Comparison of ENCODE assay signal across 15 cellular contexts in the genomic region with DNA sequence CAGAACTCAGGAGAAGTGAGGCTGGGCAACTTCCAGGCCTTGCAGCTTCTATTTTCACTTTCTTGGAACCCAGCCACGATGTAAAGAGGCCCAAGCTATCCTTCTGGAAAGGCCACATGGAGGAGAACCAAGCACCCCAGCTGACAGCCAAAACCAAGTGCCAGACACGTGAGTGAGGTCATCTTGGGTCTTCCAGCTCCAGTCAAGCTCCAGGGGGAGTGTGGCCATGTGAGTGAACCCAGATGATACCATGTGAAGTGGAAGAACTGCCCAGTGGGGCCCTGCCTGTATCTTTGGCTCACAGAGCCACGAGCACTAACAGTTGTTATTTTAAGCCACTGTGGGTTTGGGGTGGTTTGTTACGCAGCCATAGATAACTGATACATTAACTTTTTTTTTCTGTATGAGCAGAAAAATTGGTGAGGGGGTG.
DNase-seq lines count a peak whose midpoint lies in the region; ATAC-seq, FAIRE-seq and TF ChIP-seq lines count a peak whose summit lies in the region.
"Had no signal": no experiment of that assay in that cellular context is flagged by ENCODE, and none has a peak within 500 bp of the region (broad histone marks: within the 10 kb centered on the region; RNA-seq: fewer than 3 reads in every experiment).

No MANE protein-coding gene starts in this region.

- H2BK20ac ChIP-seq in H1 (ENCODE audit: low read length): no peak overlapping the region; the same call in 1 of the 2 replicates

- H3K36me3 ChIP-seq in H1 (ENCODE audit: control insufficient read depth in 2 of 4, insufficient read depth in 4 of 4, low read length in 3 of 4) (no peaks in the 10 kb centered on the region), mesendoderm (ENCODE audit: control insufficient read depth, insufficient read depth, low read length) (no peaks in the 10 kb centered on the region), lower lobe of right lung (no peaks in the 10 kb centered on the region)
- H3K36me3 ChIP-seq: SJSA1, stomach had no signal

- H2AFZ ChIP-seq in H1 (ENCODE audit: low read length): no peak overlapping the region

- H3K4me3 ChIP-seq in AG10803 (ENCODE audit: low read length) (no peak overlapping the region), H1 (ENCODE audit: extremely low read depth in 1 of 4, insufficient read depth in 2 of 4, low read depth in 3 of 4, low read length in 4 of 4) (no peak overlapping the region), mesendoderm (ENCODE audit: low read length) (no peak overlapping the region), lower lobe of right lung (no peak overlapping the region)
- H3K4me3 ChIP-seq: SJSA1, stomach had no signal

- H3K79me1 ChIP-seq in H1 (ENCODE audit: low read depth, low read length) (no peaks in the 10 kb centered on the region), mesendoderm (ENCODE audit: low read length) (no peaks in the 10 kb centered on the region)

- H3K23ac ChIP-seq in H1 (ENCODE audit: insufficient read length) (no peak overlapping the region), mesendoderm (ENCODE audit: low read length) (no peak overlapping the region)

- FAIRE-seq in H1 (lab: Jason Lieb, UNC): no peak
- FAIRE-seq: kidney had no signal

- H2BK5ac ChIP-seq in H1 (ENCODE audit: low read depth, low read length) (no peak overlapping the region), mesendoderm (ENCODE audit: low read length) (peak overlapping the region; percentile 5)

- H4K91ac ChIP-seq in H1 (replicated peaks; ENCODE audit: insufficient read length, low read length): no peak overlapping the region

- no peak overlapping the region for H3K27ac Mint-ChIP-seq in stimulated activated naive CD8-positive, alpha-beta T cell treated with anti-CD3 and anti-CD28 coated beads, Interleukin-15, amount 100 ng/mL, for 72 hours
- H3K27ac Mint-ChIP-seq: activated CD8-positive, alpha-beta memory T cell treated with anti-CD3 and anti-CD28 coated beads, Interleukin-2, amount 10 ng/mL, durations not matched to agents 7 days and 5 days had no signal

- ATAC-seq in HG03175 (IDR thresholded peaks at IDR 0.05; ENCODE audit: unreplicated experiment) (no peak), lower lobe of right lung (no peak)
- no peak for ATAC-seq in stimulated activated naive CD8-positive, alpha-beta T cell treated with anti-CD3 and anti-CD28 coated beads, Interleukin-15, amount 100 ng/mL, for 72 hours
- ATAC-seq: activated CD8-positive, alpha-beta memory T cell treated with anti-CD3 and anti-CD28 coated beads, Interleukin-2, amount 10 ng/mL, durations not matched to agents 7 days and 5 days had no signal

- no peak for TF ChIP-seq EP300 in H1 (IDR thresholded peaks at IDR 0.05; ENCODE audit: borderline replicate concordance in 1 of 2, low read depth in 2 of 2, low read length in 2 of 2)

- intact Hi-C loops in lower lobe of right lung (cut with DNase I): no loop called here

- no peaks in the 10 kb centered on the region for H3K9me3 Mint-ChIP-seq in stimulated activated naive CD8-positive, alpha-beta T cell treated with anti-CD3 and anti-CD28 coated beads, Interleukin-15, amount 100 ng/mL, for 72 hours

- peaks cover 5 to 17% (median 11%) of the 10 kb centered on the region in 4 experiments for H3K4me1 ChIP-seq in H1 (replicated peaks in 1 of 4; ENCODE audit: control insufficient read depth in 3 of 4, insufficient read depth in 4 of 4, low read length in 3 of 4)
- H3K4me1 ChIP-seq in mesendoderm (ENCODE audit: control insufficient read depth, low read depth, low read length): peaks cover 15% of the 10 kb centered on the region
- peaks cover 21% of the 10 kb centered on the region for H3K4me1 ChIP-seq in lower lobe of right lung

- H4K8ac ChIP-seq in H1 (ENCODE audit: extremely low read depth, insufficient read depth, low read length) (no peak overlapping the region), mesendoderm (ENCODE audit: low read depth, low read length) (no peak overlapping the region)

- H3K79me2 ChIP-seq in H1 (ENCODE audit: control insufficient read depth in 1 of 2, insufficient read depth in 2 of 2, low read length in 2 of 2) (no peaks in the 10 kb centered on the region), mesendoderm (ENCODE audit: control insufficient read depth, insufficient read depth, low read length) (no peaks in the 10 kb centered on the region)

- TF ChIP-seq RAD21 in H1 (IDR thresholded peaks at IDR 0.05 in 1 of 2, conservative IDR thresholded peaks at IDR 0.05 in 1 of 2; ENCODE audit: low read depth in 2 of 2, low read length in 2 of 2): no peak

- no peaks in the 10 kb centered on the region for H3K27me3 Mint-ChIP-seq in stimulated activated naive CD8-positive, alpha-beta T cell treated with anti-CD3 and anti-CD28 coated beads, Interleukin-15, amount 100 ng/mL, for 72 hours
- H3K27me3 Mint-ChIP-seq: activated CD8-positive, alpha-beta memory T cell treated with anti-CD3 and anti-CD28 coated beads, Interleukin-2, amount 10 ng/mL, durations not matched to agents 7 days and 5 days had no signal

- no peak overlapping the region for H3K14ac ChIP-seq in H1 (ENCODE audit: insufficient read length)

- no peak overlapping the region for H2BK120ac ChIP-seq in H1 (replicated peaks; ENCODE audit: low read depth, low read length)
- H2BK120ac ChIP-seq in mesendoderm (ENCODE audit: low read depth, low read length): peak overlapping the region; percentile 94

- DNase-seq in AG10803 (ENCODE audit: low read depth) (peak; percentile 82), NCI-H226 (peak; percentile 52), H1 (ENCODE audit: low read depth in 1 of 2, low spot score in 2 of 2) (no peak), mesendoderm (peak; percentile 52), lower lobe of right lung (no peak), NCI-H345 treated with DMSO at 0.1 percent for 48 hours (lab: John Stamatoyannopoulos, UW; ENCODE audit: unreplicated experiment) (no peak)
- DNase-seq in stimulated activated naive CD8-positive, alpha-beta T cell treated with anti-CD3 and anti-CD28 coated beads, Interleukin-15, amount 100 ng/mL, for 72 hours: no peak
- DNase-seq: activated CD8-positive, alpha-beta memory T cell treated with anti-CD3 and anti-CD28 coated beads, Interleukin-2, amount 10 ng/mL, durations not matched to agents 7 days and 5 days; cerebellar nuclear complex; kidney; NCI-H2029; NCI-H524 treated with DMSO at 0.1 percent for 48 hours; stomach had no signal

- H3K27me3 ChIP-seq in H1 (replicated peaks in 1 of 4; ENCODE audit: control insufficient read depth in 3 of 4, extremely low read depth in 1 of 4, insufficient read depth in 3 of 4, low read length in 3 of 4) (no peaks in the 10 kb centered on the region; a peak in 1 of 7 replicates), mesendoderm (ENCODE audit: insufficient read depth, low read length, poor library complexity) (no peaks in the 10 kb centered on the region), lower lobe of right lung (ENCODE audit: low read depth) (no peaks in the 10 kb centered on the region)
- H3K27me3 ChIP-seq: SJSA1, stomach had no signal

- TF ChIP-seq CTCF in AG10803 (conservative IDR thresholded peaks at IDR 0.05; ENCODE audit: low read length) (no peak), H1 (IDR thresholded peaks at IDR 0.05; ENCODE audit: control extremely low read depth in 1 of 3, insufficient read depth in 1 of 3, low read depth in 1 of 3, low read length in 3 of 3) (no peak), lower lobe of right lung (IDR thresholded peaks at IDR 0.05) (no peak)

- H3K23me2 ChIP-seq in H1 (ENCODE audit: low read depth, low read length): peaks cover 4% of the 10 kb centered on the region

- H3K4me1 Mint-ChIP-seq in stimulated activated naive CD8-positive, alpha-beta T cell treated with anti-CD3 and anti-CD28 coated beads, Interleukin-15, amount 100 ng/mL, for 72 hours: no peaks in the 10 kb centered on the region
- H3K4me1 Mint-ChIP-seq: activated CD8-positive, alpha-beta memory T cell treated with anti-CD3 and anti-CD28 coated beads, Interleukin-2, amount 10 ng/mL, durations not matched to agents 7 days and 5 days had no signal

- H2AK5ac ChIP-seq in H1 (ENCODE audit: low read depth, low read length) (peak overlapping the region; percentile 6; the same call in 1 of the 2 replicates), mesendoderm (ENCODE audit: low read length) (peak overlapping the region; percentile 96)

- H3K4ac ChIP-seq in H1 (replicated peaks; ENCODE audit: insufficient read length, low read depth, low read length) (no peak overlapping the region), mesendoderm (ENCODE audit: low read depth, low read length) (peak overlapping the region; percentile 59)

- no peak overlapping the region for H3K4me3 Mint-ChIP-seq in stimulated activated naive CD8-positive, alpha-beta T cell treated with anti-CD3 and anti-CD28 coated beads, Interleukin-15, amount 100 ng/mL, for 72 hours
- H3K4me3 Mint-ChIP-seq: activated CD8-positive, alpha-beta memory T cell treated with anti-CD3 and anti-CD28 coated beads, Interleukin-2, amount 10 ng/mL, durations not matched to agents 7 days and 5 days had no signal

- H3K4me2 ChIP-seq in H1 (ENCODE audit: insufficient read depth in 1 of 2, low read depth in 2 of 2, low read length in 2 of 2): no peak overlapping the region
- no peak overlapping the region for H3K4me2 ChIP-seq in mesendoderm (ENCODE audit: low read length)

- H2BK15ac ChIP-seq in H1 (ENCODE audit: low read length) (0 out of 2 replicates have a peak overlapping the region, but pooled peaks have one; percentile 8), mesendoderm (replicated peaks; ENCODE audit: low read depth) (no peak overlapping the region)

- H3K56ac ChIP-seq in H1 (replicated peaks; ENCODE audit: insufficient read length, low read depth, low read length) (no peak overlapping the region), mesendoderm (ENCODE audit: low read length) (no peak overlapping the region)

- POLR2A ChIA-PET in H1 (lab: Charles Lee; ENCODE audit: partially characterized antibody): interaction anchor here (0.8 kb wide), 1 partner anchor 59 kb away, joined by 3 read pairs; no protein-coding TSS in a partner anchor

- TF ChIP-seq POLR2A in H1 (IDR thresholded peaks at IDR 0.05; ENCODE audit: control extremely low read depth in 1 of 2, low read depth in 2 of 2, low read length in 2 of 2): no peak

- no peaks in the 10 kb centered on the region for H4K20me1 ChIP-seq in H1 (replicated peaks in 1 of 2; ENCODE audit: control insufficient read depth in 1 of 2, insufficient read depth in 2 of 2, low read length in 2 of 2)

- H4K5ac ChIP-seq in H1 (ENCODE audit: insufficient read length, low read depth, low read length) (no peak overlapping the region), mesendoderm (ENCODE audit: low read length) (no peak overlapping the region)

- no peak overlapping the region for H3K18ac ChIP-seq in H1 (ENCODE audit: extremely low read depth, low read length)
- H3K18ac ChIP-seq in mesendoderm (ENCODE audit: low read length): peak overlapping the region; percentile 75

- CTCF ChIA-PET in H1 (lab: Charles Lee; ENCODE audit: partially characterized antibody): interaction anchor here (0.6 to 1.4 kb wide), 4 partner anchors 9 to 213 kb away, joined by 3 read pairs; no protein-coding TSS in a partner anchor

- H3K9me3 ChIP-seq in H1 (ENCODE audit: insufficient read depth in 2 of 2, low read depth in 1 of 2, low read length in 1 of 2) (0 out of 4 replicates have a peak, but pooled peaks cover 0 to 4% of the 10 kb centered on the region in 2 experiments), lower lobe of right lung (no peaks in the 10 kb centered on the region)
- H3K9me3 ChIP-seq: SJSA1, stomach had no signal

- no peak overlapping the region for H2BK12ac ChIP-seq in H1 (ENCODE audit: low read depth, low read length)

- H3K27ac ChIP-seq in H1 (ENCODE audit: low read depth, low read length) (no peak overlapping the region), mesendoderm (ENCODE audit: low read depth, low read length) (no peak overlapping the region), lower lobe of right lung (no peak overlapping the region)

- WGBS in H1 (ENCODE audit: extremely low coverage in 1 of 2, insufficient coverage in 1 of 2, insufficient read length in 1 of 2, insufficient replicate concordance in 2 of 2, low coverage in 1 of 2, low lambda C conversion rate in 2 of 2, missing lambda C conversion rate in 1 of 2), 2 experiments: 89% methylated on average over 4 of the region's 4 CpGs; no CpG with 5 or more reads in 1 of the 2 experiments
- no CpG with 5 or more reads among the region's 4 CpGs for WGBS in mesendoderm (ENCODE audit: extremely low coverage, insufficient coverage, low lambda C conversion rate)

- no peak overlapping the region for H3K9ac ChIP-seq in H1 (replicated peaks in 1 of 4; ENCODE audit: extremely low read depth in 1 of 4, low read depth in 3 of 4, low read length in 3 of 4)
- H3K9ac ChIP-seq in mesendoderm (ENCODE audit: low read length): no peak overlapping the region

Comparison
In these comparisons a context has a peak if more than half of its experiments do, and no peak if none do; other contexts are left out.
1. DNase-seq: peak in AG10803 (single experiment), NCI-H226 (single experiment) and mesendoderm (single experiment); none in H1 (0 of 2), lower lobe of right lung (single experiment), NCI-H345 treated with DMSO at 0.1 percent for 48 hours (single experiment) and stimulated activated naive CD8-positive, alpha-beta T cell treated with anti-CD3 and anti-CD28 coated beads, Interleukin-15, amount 100 ng/mL, for 72 hours (0 of 2).